16 cellular contexts compared by ENCODE assay signal in genomic region chr18:71327443-71328120, GRCh38.
DNase-seq lines count a peak whose midpoint lies in the region; ATAC-seq and TF ChIP-seq lines count a peak whose summit lies in the region.
"Had no signal": no experiment of that assay in that cellular context is flagged by ENCODE, and none has a peak within 500 bp of the region (broad histone marks: within the 10 kb centered on the region; RNA-seq: fewer than 3 reads in every experiment).

No MANE protein-coding gene starts in this region.

- H3K79me2 ChIP-seq in OCI-LY3 (ENCODE audit: low read length): no peaks in the 10 kb centered on the region
- no peaks in the 10 kb centered on the region for H3K79me2 ChIP-seq in neural cell (replicated peaks; ENCODE audit: insufficient read depth, low read length)

- WGBS in right lobe of liver (ENCODE audit: insufficient coverage, low coverage, low lambda C conversion rate, missing lambda C conversion rate): 55% methylated on average over 6 of the region's 6 CpGs

- H3K9me3 ChIP-seq in OCI-LY3 (ENCODE audit: insufficient read depth, low read length): no peaks in the 10 kb centered on the region
- H3K9me3 ChIP-seq in neural cell (ENCODE audit: low read length): no peaks in the 10 kb centered on the region
- no peaks in the 10 kb centered on the region for H3K9me3 ChIP-seq in right lobe of liver
- H3K9me3 ChIP-seq: BLaER1 treated with 17β-estradiol and CSF1 and Interleukin-3, amounts not matched to agents 10 nM and 100 nM had no signal

- no peak for TF ChIP-seq RAD21 in neural cell (conservative IDR thresholded peaks at IDR 0.05)

- H3F3A ChIP-seq in neural cell (ENCODE audit: insufficient read depth, low read length, poor library complexity, severe bottlenecking): no peaks in the 10 kb centered on the region

- no peak overlapping the region for H3K27ac ChIP-seq in OCI-LY3 (ENCODE audit: low read length)
- peak overlapping the region; percentile 17 for H3K27ac ChIP-seq in neural cell (ENCODE audit: low read length)
- no peak overlapping the region for H3K27ac ChIP-seq in right lobe of liver
- H3K27ac ChIP-seq: BLaER1 treated with 17β-estradiol and CSF1 and Interleukin-3, amounts not matched to agents 10 nM and 100 nM had no signal

- TF ChIP-seq POLR2A in right lobe of liver (IDR thresholded peaks at IDR 0.05): no peak

- H4K20me1 ChIP-seq in OCI-LY3 (ENCODE audit: insufficient read depth, low read length): no peaks in the 10 kb centered on the region
- H4K20me1 ChIP-seq in neural cell (ENCODE audit: insufficient read depth): no peaks in the 10 kb centered on the region
- H4K20me1 ChIP-seq: BLaER1 treated with 17β-estradiol and CSF1 and Interleukin-3, amounts not matched to agents 10 nM and 100 nM had no signal

- DNase-seq in NCI-H510A treated with DMSO at 0.1 percent for 48 hours (lab: John Stamatoyannopoulos, UW) (peak; percentile 43), NCI-H510A (lab: John Stamatoyannopoulos, UW) (no peak), NCI-H1417 treated with DMSO at 0.1 percent for 48 hours (lab: John Stamatoyannopoulos, UW) (peak; percentile 26), posterior vena cava (ENCODE audit: low spot score) (no peak), right lobe of liver (no peak)
- DNase-seq: CD8-positive, alpha-beta memory T cell; GF-D8; GOT3; KBM-7; NCI-H1092; NCI-H2029 had no signal

- no peak for TF ChIP-seq CTCF in OCI-LY3 (IDR thresholded peaks at IDR 0.05; ENCODE audit: low read depth, low read length)
- no peak for TF ChIP-seq CTCF in neural cell (IDR thresholded peaks at IDR 0.05; ENCODE audit: poor library complexity, severe bottlenecking)
- no peak for TF ChIP-seq CTCF in right lobe of liver (IDR thresholded peaks at IDR 0.05)

- H3K36me3 ChIP-seq in OCI-LY3 (replicated peaks; ENCODE audit: low read depth, low read length) (no peaks in the 10 kb centered on the region), neural cell (ENCODE audit: insufficient read depth, low read length) (no peaks in the 10 kb centered on the region), right lobe of liver (no peaks in the 10 kb centered on the region)
- H3K36me3 ChIP-seq: BLaER1 treated with 17β-estradiol and CSF1 and Interleukin-3, amounts not matched to agents 10 nM and 100 nM had no signal

- H3K4me1 ChIP-seq in OCI-LY3 (ENCODE audit: low read length): peaks cover 7% of the 10 kb centered on the region
- no peaks in the 10 kb centered on the region for H3K4me1 ChIP-seq in right lobe of liver
- H3K4me1 ChIP-seq: BLaER1 treated with 17β-estradiol and CSF1 and Interleukin-3, amounts not matched to agents 10 nM and 100 nM had no signal

- H3K4me2 ChIP-seq in OCI-LY3 (ENCODE audit: low read length) (no peak overlapping the region; the same call in 1 of the 2 replicates), neural cell (ENCODE audit: low read length) (no peak overlapping the region)
- H3K4me2 ChIP-seq: BLaER1 treated with 17β-estradiol and CSF1 and Interleukin-3, amounts not matched to agents 10 nM and 100 nM had no signal

- intact Hi-C loops in posterior vena cava (cut with DNase I): no loop called here
- intact Hi-C loops in right lobe of liver (cut with DNase I): no loop called here

- H2AFZ ChIP-seq in OCI-LY3 (ENCODE audit: low read depth, low read length) (peak overlapping the region; percentile 8; the same call in 1 of the 2 replicates), neural cell (ENCODE audit: low read depth, low read length) (no peak overlapping the region)

- H3K4me3 ChIP-seq in OCI-LY3 (ENCODE audit: low read length): no peak overlapping the region
- H3K4me3 ChIP-seq in neural cell (ENCODE audit: low read length): no peak overlapping the region
- no peak overlapping the region for H3K4me3 ChIP-seq in right lobe of liver
- H3K4me3 ChIP-seq: BLaER1 treated with 17β-estradiol and CSF1 and Interleukin-3, amounts not matched to agents 10 nM and 100 nM had no signal

- no peak for ATAC-seq in right lobe of liver
- no peak for ATAC-seq in HG03108 (IDR thresholded peaks at IDR 0.05; ENCODE audit: unreplicated experiment)
- ATAC-seq: Panc1 had no signal

- H3K27me3 ChIP-seq in OCI-LY3 (ENCODE audit: low read depth, low read length) (no peaks in the 10 kb centered on the region), neural cell (ENCODE audit: insufficient read depth, low read depth, low read length) (no peaks in the 10 kb centered on the region), right lobe of liver (no peaks in the 10 kb centered on the region)
- H3K27me3 ChIP-seq: BLaER1 treated with 17β-estradiol and CSF1 and Interleukin-3, amounts not matched to agents 10 nM and 100 nM had no signal

- H3K9me2 ChIP-seq in neural cell (ENCODE audit: insufficient read depth, low read length): no peaks in the 10 kb centered on the region

- peak; percentile 75 for TF ChIP-seq EP300 in neural cell (conservative IDR thresholded peaks at IDR 0.05; ENCODE audit: poor library complexity, severe bottlenecking)

- no peak overlapping the region for H3K9ac ChIP-seq in OCI-LY3 (ENCODE audit: low read length)
- H3K9ac ChIP-seq in neural cell (ENCODE audit: low read length): no peak overlapping the region
- H3K9ac ChIP-seq: BLaER1 treated with 17β-estradiol and CSF1 and Interleukin-3, amounts not matched to agents 10 nM and 100 nM had no signal

TF ChIP-seq in neural cell, 6 proteins besides CTCF, POLR2A, EP300 and RAD21:
- TF ChIP-seq SMC3 (conservative IDR thresholded peaks at IDR 0.05; ENCODE audit: poor library complexity) (no peak), REST (IDR thresholded peaks at IDR 0.05; ENCODE audit: borderline replicate concordance) (no peak), MXI1 (conservative IDR thresholded peaks at IDR 0.05; ENCODE audit: poor library complexity, severe bottlenecking) (no peak), POLR2AphosphoS5 (IDR thresholded peaks at IDR 0.05) (no peak), TAF1 (IDR thresholded peaks at IDR 0.05; ENCODE audit: low read depth) (no peak), EZH2 (IDR thresholded peaks at IDR 0.05; ENCODE audit: borderline replicate concordance, insufficient read depth, low read length, poor library complexity, severe bottlenecking) (no peak)

Comparison
In these comparisons a context has a peak if more than half of its experiments do, and no peak if none do; other contexts are left out.
1. DNase-seq: peak in NCI-H510A treated with DMSO at 0.1 percent for 48 hours (single experiment) and NCI-H1417 treated with DMSO at 0.1 percent for 48 hours (single experiment); none in NCI-H510A (single experiment), posterior vena cava (single experiment) and right lobe of liver (0 of 3).